Comparison of ENCODE assay signal across 20 cellular contexts in the genomic region with DNA sequence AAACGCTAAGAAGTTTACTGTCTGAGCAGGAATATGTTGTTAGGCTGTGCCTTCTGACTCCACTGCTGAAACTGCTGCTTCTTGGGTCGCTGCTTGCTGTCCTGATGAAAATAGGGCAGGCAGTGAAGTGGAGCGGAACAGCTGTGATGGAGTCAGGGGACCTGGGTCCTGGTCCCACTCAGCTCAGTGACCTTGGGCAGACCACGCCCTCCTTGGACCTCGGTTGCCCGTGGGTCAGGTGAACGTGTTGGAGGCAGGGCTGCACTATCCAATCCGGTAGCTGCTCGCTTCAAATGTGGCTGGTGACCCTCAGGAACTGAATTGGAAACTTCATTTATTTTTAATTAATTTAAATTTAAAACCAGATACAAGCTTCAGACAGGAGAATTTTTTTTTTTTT. TPM values are rescaled to one million over a fixed set of nuclear protein-coding genes. Genes with fewer than 3 reads are reported as not detected.
A peak's percentile ranks its signal among the peaks of the same experiment; 100 is the strongest.
DNase-seq lines count a peak whose midpoint lies in the region; ATAC-seq, FAIRE-seq and TF ChIP-seq lines count a peak whose summit lies in the region.
"Had no signal": no experiment of that assay in that cellular context is flagged by ENCODE, and none has a peak within 500 bp of the region (broad histone marks: within the 10 kb centered on the region; RNA-seq: fewer than 3 reads in every experiment).

No MANE protein-coding gene starts in this region.

- H3K27me3 ChIP-seq in body of pancreas (no peaks in the 10 kb centered on the region), sigmoid colon (no peaks in the 10 kb centered on the region)

- ATAC-seq in body of pancreas = peak; percentile 62
- no peak for ATAC-seq in GM21515 (IDR thresholded peaks at IDR 0.05; ENCODE audit: unreplicated experiment)

- TF ChIP-seq POLR2A in body of pancreas (IDR thresholded peaks at IDR 0.05) = no peak
- TF ChIP-seq POLR2A in sigmoid colon (IDR thresholded peaks at IDR 0.05) = no peak

- intact Hi-C loops in body of pancreas (cut with DNase I) (no loop called here), kidney (cut with DNase I) (no loop called here), sigmoid colon (cut with DNase I) (no loop called here)

- H3K27ac ChIP-seq in body of pancreas (peak overlapping the region; percentile 54 to 73 (median 62)), kidney (ENCODE audit: low read depth in 2 of 2, low read length in 2 of 2) (no peak overlapping the region), sigmoid colon (no peak overlapping the region)
- H3K27ac ChIP-seq: GM23248 had no signal

- no peaks in the 10 kb centered on the region for H3K36me3 ChIP-seq in body of pancreas (replicated peaks in 1 of 2; ENCODE audit: insufficient read depth in 1 of 2, low read depth in 2 of 2)
- no peaks in the 10 kb centered on the region for H3K36me3 ChIP-seq in kidney (ENCODE audit: control insufficient read depth in 1 of 2, insufficient read depth in 2 of 2, low read length in 2 of 2)
- H3K36me3 ChIP-seq in sigmoid colon = no peaks in the 10 kb centered on the region

- FAIRE-seq in kidney (lab: Jason Lieb, UNC) = peak; percentile 25
- FAIRE-seq: D721Med, G401.6, GM12891, GM19239, H54 had no signal

- H3K4me3 ChIP-seq in body of pancreas = no peak overlapping the region
- no peak overlapping the region for H3K4me3 ChIP-seq in kidney (ENCODE audit: low read length in 2 of 2)
- no peak overlapping the region for H3K4me3 ChIP-seq in sigmoid colon
- H3K4me3 ChIP-seq: GM23248 had no signal

- peak; percentile 19 for DNase-seq in activated effector memory CD4-positive, alpha-beta T cell treated with anti-CD3 and anti-CD28 coated beads, Interleukin-2, amount 50 U/mL, for 16 hours
- DNase-seq in activated effector memory CD4-positive, alpha-beta T cell treated with Interleukin-2 at 50 U/mL for 16 hours = no peak
- DNase-seq in body of pancreas (peak; percentile 56 to 72 (median 62)), kidney (peak; percentile 62), sigmoid colon (peak; percentile 25), HuH-7.5 (ENCODE audit: low spot score) (no peak), NK-92 (lab: John Stamatoyannopoulos, UW; ENCODE audit: unreplicated experiment) (no peak)
- DNase-seq: 8988T; C1 segment of cervical spinal cord; Caco-2; CD4-positive, CD25-positive, alpha-beta regulatory T cell; GM23248; HCEC 1CT; IMR-90 had no signal

- H3K4me1 ChIP-seq in body of pancreas = peaks cover 22% of the 10 kb centered on the region
- peaks cover 3 to 6% of the 10 kb centered on the region in 2 donors for H3K4me1 ChIP-seq in kidney (ENCODE audit: control insufficient read depth in 1 of 2, insufficient read depth in 1 of 2, low read depth in 1 of 2, low read length in 2 of 2)
- H3K4me1 ChIP-seq in sigmoid colon = no peaks in the 10 kb centered on the region
- H3K4me1 ChIP-seq: Caco-2 had no signal

- WGBS in body of pancreas, 2 donors = 24 to 41% methylated on average over 9 of the region's 9 CpGs
- WGBS in sigmoid colon, 2 donors = 80 to 90% methylated on average over 9 of the region's 9 CpGs

- TF ChIP-seq EP300 in sigmoid colon (IDR thresholded peaks at IDR 0.05) = no peak

- TF ChIP-seq CTCF in body of pancreas (IDR thresholded peaks at IDR 0.05) (no peak), kidney (IDR thresholded peaks at IDR 0.05; ENCODE audit: borderline replicate concordance, extremely low read depth, insufficient read depth) (no peak), sigmoid colon (IDR thresholded peaks at IDR 0.05) (no peak)

- H3K9me3 ChIP-seq in body of pancreas (no peaks in the 10 kb centered on the region), kidney (ENCODE audit: control insufficient read depth in 1 of 2, low read length in 2 of 2) (no peaks in the 10 kb centered on the region), sigmoid colon (no peaks in the 10 kb centered on the region)
- H3K9me3 ChIP-seq: Caco-2 had no signal

- H3K9ac ChIP-seq in kidney (ENCODE audit: low read length in 2 of 2) = no peak overlapping the region
- H3K9ac ChIP-seq: GM23248 had no signal

RNA-seq across cellular contexts. Expression of gene IFFO2, which starts 33.5 kb away (rescaled TPM):
- total RNA-seq in body of pancreas (100 to 1,000 TPM in 1 of 2 donors, 10 to 100 TPM in 1; 23.1 to 219 TPM), kidney (23.1 TPM), sigmoid colon (10 to 100 TPM in 2 of 4 donors, 1 to 10 TPM in 2; 7.5 to 35.0 (median 13.8) TPM)
- polyA plus RNA-seq in kidney (ENCODE audit: insufficient read depth, low read depth, low replicate concordance) (7.5 TPM), sigmoid colon (1 to 10 TPM; 1.2 to 8.6 (median 7.2) TPM)

Comparison
In these comparisons a context has a peak if more than half of its experiments do, and no peak if none do; other contexts are left out.
1. DNase-seq: peak in activated effector memory CD4-positive, alpha-beta T cell treated with anti-CD3 and anti-CD28 coated beads, Interleukin-2, amount 50 U/mL, for 16 hours (single experiment), body of pancreas (4 of 4), kidney (single experiment) and sigmoid colon (single experiment); none in activated effector memory CD4-positive, alpha-beta T cell treated with Interleukin-2 at 50 U/mL for 16 hours (single experiment), HuH-7.5 (single experiment) and NK-92 (single experiment).
2. H3K27ac ChIP-seq: peak in body of pancreas (4 of 4); none in kidney (0 of 2) and sigmoid colon (0 of 4).